16 cellular contexts compared by ENCODE assay signal in the genomic region with DNA sequence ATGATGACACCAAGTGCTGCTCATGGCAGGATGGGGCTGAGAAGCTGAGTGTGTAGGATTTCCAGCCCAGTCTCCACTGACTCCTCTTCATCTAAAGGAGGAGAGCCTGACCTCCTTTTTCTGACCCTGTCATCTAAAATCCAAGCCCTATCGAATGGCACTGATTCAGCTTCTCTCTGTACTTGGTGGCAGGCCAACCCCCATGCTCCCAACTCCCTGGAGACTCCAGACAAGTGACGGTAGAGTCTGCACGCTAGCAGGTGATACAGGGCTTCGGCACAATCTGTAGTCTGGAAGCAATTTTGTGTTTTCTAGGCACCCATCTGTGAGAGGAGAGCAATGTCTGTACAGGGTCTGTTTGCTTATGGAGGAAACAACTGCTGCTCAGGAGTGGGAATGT.
"Had no signal": no experiment of that assay in that cellular context is flagged by ENCODE, and none has a peak within 500 bp of the region (broad histone marks: within the 10 kb centered on the region; RNA-seq: fewer than 3 reads in every experiment).

No MANE protein-coding gene starts in this region.

- DNase-seq: activated CD4-positive, alpha-beta T cell treated with anti-CD3 and anti-CD28 coated beads for 1 hour; activated CD4-positive, alpha-beta T cell treated with anti-CD3 and anti-CD28 coated beads, Interleukin-2, amount 50 U/mL, for 4 hours; activated naive CD4-positive, alpha-beta T cell treated with Interleukin-2 at 50 U/mL for 16 hours; activated T-cell treated with anti-CD3 and anti-CD28 coated beads for 4 hours; aorta; cerebellar nuclear complex; effector memory CD8-positive, alpha-beta T cell; foreskin keratinocyte; left ventricle myocardium superior; naive thymus-derived CD8-positive, alpha-beta T cell; retina had no signal

- H3K36me3 ChIP-seq: breast epithelium, neutrophil, thoracic aorta had no signal

- H3K27me3 ChIP-seq: breast epithelium, foreskin keratinocyte, neutrophil had no signal

- H3K27ac ChIP-seq: breast epithelium, foreskin keratinocyte, neutrophil, thoracic aorta, VCaP had no signal

- H3K4me3 ChIP-seq: breast epithelium, thoracic aorta had no signal

- ATAC-seq: effector memory CD8-positive, alpha-beta T cell; foreskin keratinocyte; left ventricle myocardium superior; naive thymus-derived CD8-positive, alpha-beta T cell; stimulated activated effector memory CD8-positive, alpha-beta T cell treated with anti-CD3 and anti-CD28 coated beads, Interleukin-12 subunit alpha, Interleukin-12 subunit beta, amount 100 ng/mL, for 72 hours had no signal

- H3K4me1 ChIP-seq: breast epithelium, foreskin keratinocyte had no signal

- H3K9me3 ChIP-seq: breast epithelium, neutrophil, thoracic aorta had no signal
